8 cellular contexts compared by ENCODE assay signal in genomic region chr11:65573391-65574146, GRCh38. TPM values are rescaled to one million over a fixed set of nuclear protein-coding genes. Genes with fewer than 3 reads are reported as not detected.
DNase-seq lines count a peak whose midpoint lies in the region; ATAC-seq, FAIRE-seq and TF ChIP-seq lines count a peak whose summit lies in the region.

No MANE protein-coding gene starts in this region.

- H3K27ac ChIP-seq in HUES6 (ENCODE audit: low read depth, low read length): no peak overlapping the region

- no peak for FAIRE-seq in bronchial epithelial cell (lab: Jason Lieb, UNC)

- peaks cover 40% of the 10 kb centered on the region for H3K4me1 ChIP-seq in HUES6 (ENCODE audit: control insufficient read depth, insufficient read depth, low read length)
- peaks cover 75% of the 10 kb centered on the region for H3K4me1 ChIP-seq in mucosa of stomach (ENCODE audit: control insufficient read depth, insufficient read depth, low read length)

- DNase-seq in A172 (ENCODE audit: low spot score) (peak; percentile 37), bronchial epithelial cell (ENCODE audit: low read depth) (no peak), putamen (ENCODE audit: low spot score) (no peak)

- H3K27me3 ChIP-seq in HUES6 (ENCODE audit: control insufficient read depth, insufficient read depth, low read length): peaks cover 39% of the 10 kb centered on the region
- H3K27me3 ChIP-seq in bronchial epithelial cell (ENCODE audit: control insufficient read depth, insufficient read depth, low read length): no peaks in the 10 kb centered on the region
- H3K27me3 ChIP-seq in mucosa of stomach (ENCODE audit: control insufficient read depth, insufficient read depth, low read length): no peaks in the 10 kb centered on the region

- H3K4me3 ChIP-seq in HUES6 (ENCODE audit: low read depth, low read length): peak overlapping the region; percentile 91; the same call in 1 of the 2 replicates
- H3K4me3 ChIP-seq in bronchial epithelial cell (ENCODE audit: low read depth, low read length): peak overlapping the region; percentile 50
- no peak overlapping the region for H3K4me3 ChIP-seq in mucosa of stomach (ENCODE audit: low read length)

- no peak for TF ChIP-seq CTCF in bronchial epithelial cell (IDR thresholded peaks at IDR 0.05; ENCODE audit: insufficient read depth, low read length, severe bottlenecking)

- ATAC-seq in GM21737 (IDR thresholded peaks at IDR 0.05; ENCODE audit: unreplicated experiment) (no peak), HG02798 (IDR thresholded peaks at IDR 0.05; ENCODE audit: poor library complexity, unreplicated experiment) (no peak), HG02623 (IDR thresholded peaks at IDR 0.05; ENCODE audit: unreplicated experiment) (no peak)

- H3K9ac ChIP-seq in HUES6 (ENCODE audit: low read length): no peak overlapping the region
- H3K9ac ChIP-seq in mucosa of stomach (ENCODE audit: low read length): peak overlapping the region; percentile 33

- no peaks in the 10 kb centered on the region for H3K9me3 ChIP-seq in HUES6 (ENCODE audit: control insufficient read depth, insufficient read depth, low read depth, low read length)
- H3K9me3 ChIP-seq in mucosa of stomach (ENCODE audit: control insufficient read depth, low read length): no peaks in the 10 kb centered on the region

- H3K36me3 ChIP-seq in HUES6 (ENCODE audit: control insufficient read depth, insufficient read depth, low read length): no peaks in the 10 kb centered on the region
- peaks cover 7% of the 10 kb centered on the region for H3K36me3 ChIP-seq in bronchial epithelial cell (ENCODE audit: control insufficient read depth, insufficient read depth, low read length)
- no peaks in the 10 kb centered on the region for H3K36me3 ChIP-seq in mucosa of stomach (ENCODE audit: control insufficient read depth, insufficient read depth, low read length)

RNA-seq across cellular contexts. Expression of gene FAM89B, which starts 1.2 kb away (rescaled TPM):
- total RNA-seq in A172 (2014; rRNA removed; shearing (Covaris generic)): 39.2 and 62.8 TPM in 2 replicates
- total RNA-seq in bronchial epithelial cell: 10.6 and 10.8 TPM in 2 replicates

RNA-seq across cellular contexts. Expression of gene EHBP1L1, which starts 2.3 kb away (rescaled TPM):
- total RNA-seq in A172 (2014; rRNA removed; shearing (Covaris generic)): 50.1 and 83.3 TPM in 2 replicates
- total RNA-seq in bronchial epithelial cell: 31.6 and 62.0 TPM in 2 replicates

RNA-seq across cellular contexts. Expression of gene ZNRD2, which starts 3.3 kb away (rescaled TPM):
- total RNA-seq in A172 (2014; rRNA removed; shearing (Covaris generic)): 46.9 and 57.0 TPM in 2 replicates
- total RNA-seq in bronchial epithelial cell: 30.3 and 43.4 TPM in 2 replicates

RNA-seq across cellular contexts. Expression of gene LTBP3, which starts 15.4 kb away (rescaled TPM):
- 13.2 and 25.6 TPM in 2 replicates for total RNA-seq in A172 (2014; rRNA removed; shearing (Covaris generic))
- 22.5 and 35.0 TPM in 2 replicates for total RNA-seq in bronchial epithelial cell

RNA-seq across cellular contexts. Expression of gene KCNK7, which starts 22.0 kb away (rescaled TPM):
- 0.86 TPM in 1 of 2 replicates, not detected in the other for total RNA-seq in A172 (2014; rRNA removed; shearing (Covaris generic))
- total RNA-seq in bronchial epithelial cell: 0.79 and 4.1 TPM in 2 replicates
